8 cellular contexts compared by ENCODE assay signal in genomic region chr11:108122166-108122628, GRCh38. TPM values are rescaled to one million over a fixed set of nuclear protein-coding genes. Genes with fewer than 3 reads are reported as not detected.
DNase-seq lines count a peak whose midpoint lies in the region; ATAC-seq and TF ChIP-seq lines count a peak whose summit lies in the region.

No MANE protein-coding gene starts in this region.

- no peaks in the 10 kb centered on the region for H3K9me3 ChIP-seq in SJSA1 (replicated peaks)

- H3K4me3 Mint-ChIP-seq in activated CD4-positive, alpha-beta T cell treated with anti-CD3 and anti-CD28 coated beads, Interleukin-2, amount 10 ng/mL, durations not matched to agents 24 days and 14 days: peak overlapping the region; percentile 87
- peak overlapping the region; percentile 80 for H3K4me3 Mint-ChIP-seq in natural killer cell treated with Interleukin-12 subunit alpha and Interleukin-12 subunit beta and Interleukin-15 and Interleukin-18, amount 100 ng/mL, for 72 hours

- H3K9me3 Mint-ChIP-seq in activated CD4-positive, alpha-beta T cell treated with anti-CD3 and anti-CD28 coated beads, Interleukin-2, amount 10 ng/mL, durations not matched to agents 24 days and 14 days: no peaks in the 10 kb centered on the region
- no peaks in the 10 kb centered on the region for H3K9me3 Mint-ChIP-seq in natural killer cell treated with Interleukin-12 subunit alpha and Interleukin-12 subunit beta and Interleukin-15 and Interleukin-18, amount 100 ng/mL, for 72 hours

- H3K4me1 Mint-ChIP-seq in activated CD4-positive, alpha-beta T cell treated with anti-CD3 and anti-CD28 coated beads, Interleukin-2, amount 10 ng/mL, durations not matched to agents 24 days and 14 days: peaks cover 33% of the 10 kb centered on the region
- H3K4me1 Mint-ChIP-seq in natural killer cell treated with Interleukin-12 subunit alpha and Interleukin-12 subunit beta and Interleukin-15 and Interleukin-18, amount 100 ng/mL, for 72 hours (ENCODE audit: low read depth in 2 of 2): peaks cover 36 to 40% of the 10 kb centered on the region in 2 donors

- peak overlapping the region; percentile 84 for H3K27ac Mint-ChIP-seq in activated CD4-positive, alpha-beta T cell treated with anti-CD3 and anti-CD28 coated beads, Interleukin-2, amount 10 ng/mL, durations not matched to agents 24 days and 14 days
- H3K27ac Mint-ChIP-seq in natural killer cell treated with Interleukin-12 subunit alpha and Interleukin-12 subunit beta and Interleukin-15 and Interleukin-18, amount 100 ng/mL, for 72 hours: peak overlapping the region; percentile 12 to 88

- H3K4me1 ChIP-seq in SJSA1 (replicated peaks): no peaks in the 10 kb centered on the region; the same call in 1 of the 2 replicates

- H3K4me3 ChIP-seq in SJSA1 (peak overlapping the region; percentile 75), epithelial cell of esophagus (ENCODE audit: low read length) (peak overlapping the region; percentile 72)

- H3K27me3 Mint-ChIP-seq in activated CD4-positive, alpha-beta T cell treated with anti-CD3 and anti-CD28 coated beads, Interleukin-2, amount 10 ng/mL, durations not matched to agents 24 days and 14 days: no peaks in the 10 kb centered on the region
- H3K27me3 Mint-ChIP-seq in natural killer cell treated with Interleukin-12 subunit alpha and Interleukin-12 subunit beta and Interleukin-15 and Interleukin-18, amount 100 ng/mL, for 72 hours: no peaks in the 10 kb centered on the region

- H3K27me3 ChIP-seq in SJSA1 (replicated peaks): no peaks in the 10 kb centered on the region

- TF ChIP-seq CTCF in epithelial cell of esophagus (IDR thresholded peaks at IDR 0.05; ENCODE audit: insufficient read depth, low read depth, low read length, missing control alignments): no peak

- H3K36me3 ChIP-seq in SJSA1: no peaks in the 10 kb centered on the region

- no peak for ATAC-seq in natural killer cell treated with Interleukin-12 subunit alpha and Interleukin-12 subunit beta and Interleukin-15 and Interleukin-18, amount 100 ng/mL, for 72 hours
- ATAC-seq in HG03378 (IDR thresholded peaks at IDR 0.05; ENCODE audit: unreplicated experiment): no peak

- intact Hi-C loops in activated CD4-positive, alpha-beta T cell treated with anti-CD3 and anti-CD28 coated beads, Interleukin-2, amount 10 ng/mL, durations not matched to agents 24 days and 14 days (cut with micrococcal nuclease): no loop called here

- no peak overlapping the region for H3K27ac ChIP-seq in SJSA1

- DNase-seq in activated CD4-positive, alpha-beta T cell treated with anti-CD3 and anti-CD28 coated beads, Interleukin-2, amount 10 ng/mL, durations not matched to agents 24 days and 14 days: no peak
- no peak for DNase-seq in activated CD4-positive, alpha-beta T cell treated with anti-CD3 and anti-CD28 coated beads for 1 hour
- no peak for DNase-seq in SJSA1 (ENCODE audit: low read depth in 1 of 2, low spot score in 2 of 2)
- peak; percentile 17 for DNase-seq in epithelial cell of esophagus (ENCODE audit: low read depth)
- no peak for DNase-seq in natural killer cell treated with Interleukin-12 subunit alpha and Interleukin-12 subunit beta and Interleukin-15 and Interleukin-18, amount 100 ng/mL, for 72 hours (ENCODE audit: low spot score)
- DNase-seq in SIG-M5 treated with dmso at 0.1 percent for 504 hours (lab: John Stamatoyannopoulos, UW; ENCODE audit: unreplicated experiment): no peak
- no peak for DNase-seq in NAMALWA (ENCODE audit: low spot score)

- peaks cover 24% of the 10 kb centered on the region for H3K36me3 Mint-ChIP-seq in activated CD4-positive, alpha-beta T cell treated with anti-CD3 and anti-CD28 coated beads, Interleukin-2, amount 10 ng/mL, durations not matched to agents 24 days and 14 days (ENCODE audit: low read depth)
- peaks cover 4% of the 10 kb centered on the region for H3K36me3 Mint-ChIP-seq in natural killer cell treated with Interleukin-12 subunit alpha and Interleukin-12 subunit beta and Interleukin-15 and Interleukin-18, amount 100 ng/mL, for 72 hours

RNA-seq across cellular contexts. Expression of gene ACAT1, which starts 0.8 kb away (rescaled TPM):
- total RNA-seq in activated CD4-positive, alpha-beta T cell treated with anti-CD3 and anti-CD28 coated beads, Interleukin-2, amount 10 ng/mL, durations not matched to agents 24 days and 14 days: 65.0 and 65.9 TPM in 2 replicates
- 73.9 and 125 TPM in 2 replicates for total RNA-seq in SJSA1 (2014; rRNA removed; shearing (Covaris generic))
- 10 to 100 TPM; 32.9 to 69.1 TPM for total RNA-seq in natural killer cell treated with Interleukin-12 subunit alpha and Interleukin-12 subunit beta and Interleukin-15 and Interleukin-18, amount 100 ng/mL, for 72 hours
